Comparison of ENCODE assay signal across 19 cellular contexts in genomic region chr1:25074828-25075227, GRCh38.
DNase-seq lines count a peak whose midpoint lies in the region; ATAC-seq and TF ChIP-seq lines count a peak whose summit lies in the region.
"Had no signal": no experiment of that assay in that cellular context is flagged by ENCODE, and none has a peak within 500 bp of the region (broad histone marks: within the 10 kb centered on the region; RNA-seq: fewer than 3 reads in every experiment).

No MANE protein-coding gene starts in this region.

- H3K4me1 ChIP-seq in spleen (no peaks in the 10 kb centered on the region), mucosa of descending colon (ENCODE audit: low read depth) (no peaks in the 10 kb centered on the region)
- H3K4me1 ChIP-seq: BE2C had no signal

- no peak for TF ChIP-seq POLR2A in spleen (IDR thresholded peaks at IDR 0.05)

- TF ChIP-seq CTCF in astrocyte of the spinal cord (IDR thresholded peaks at IDR 0.05; ENCODE audit: low read depth, low read length) (no peak), spleen (IDR thresholded peaks at IDR 0.05 in 8 of 11, conservative IDR thresholded peaks at IDR 0.05 in 3 of 11) (no peak), mucosa of descending colon (IDR thresholded peaks at IDR 0.05) (no peak)

- H3K27ac ChIP-seq in spleen: no peak overlapping the region
- H3K27ac ChIP-seq: 22Rv1; BLaER1 treated with 17β-estradiol and CSF1 and Interleukin-3, amounts not matched to agents 10 nM and 100 nM had no signal

- H3K36me3 ChIP-seq in spleen (no peaks in the 10 kb centered on the region), mucosa of descending colon (ENCODE audit: low read depth) (no peaks in the 10 kb centered on the region)
- H3K36me3 ChIP-seq: BE2C; BLaER1 treated with 17β-estradiol and CSF1 and Interleukin-3, amounts not matched to agents 10 nM and 100 nM had no signal

- intact Hi-C loops in spleen (cut with DNase I; ENCODE audit: low total_unique reads): no loop called here
- intact Hi-C loops in mucosa of descending colon (cut with DNase I, micrococcal nuclease): no loop called here

- H3K4me3 ChIP-seq in astrocyte of the spinal cord (ENCODE audit: low read depth, low read length) (no peak overlapping the region), spleen (no peak overlapping the region), mucosa of descending colon (no peak overlapping the region)
- H3K4me3 ChIP-seq: BLaER1 treated with 17β-estradiol and CSF1 and Interleukin-3, amounts not matched to agents 10 nM and 100 nM; GM23338 had no signal

- H3K9me3 ChIP-seq in spleen: peaks cover 0 to 31% (median 18%) of the 10 kb centered on the region in 8 donors
- H3K9me3 ChIP-seq in mucosa of descending colon: peaks cover 3% of the 10 kb centered on the region
- H3K9me3 ChIP-seq: BE2C had no signal

- no peaks in the 10 kb centered on the region for H3K27me3 ChIP-seq in spleen (replicated peaks in 1 of 7)
- H3K27me3 ChIP-seq: BE2C; BLaER1 treated with 17β-estradiol and CSF1 and Interleukin-3, amounts not matched to agents 10 nM and 100 nM had no signal

- in situ Hi-C loops in astrocyte of the spinal cord (cut with HindIII; ENCODE audit: low sequenced_read_pairs): no loop called here

- ATAC-seq in mucosa of descending colon: no peak
- ATAC-seq: GM23338 had no signal

- WGBS in spleen, 5 donors: 78 to 97% (median 80%) methylated on average over 6 of the region's 6 CpGs

- DNase-seq in activated CD4-positive, CD25-positive, alpha-beta regulatory T cell treated with anti-CD3 and anti-CD28 coated beads, Interleukin-2, amount 50 U/mL, for 72 hours: peak; percentile 8
- no peak for DNase-seq in activated CD4-positive, CD25-positive, alpha-beta regulatory T cell (lab: John Stamatoyannopoulos, UW)
- DNase-seq in astrocyte of the spinal cord (ENCODE audit: low read depth, low spot score) (peak; percentile 16), spleen (peak; percentile 16), mucosa of descending colon (no peak), NCI-H2029 treated with DMSO at 0.1 percent for 48 hours (lab: John Stamatoyannopoulos, UW) (no peak)
- DNase-seq: ACHN; AML-193; BE2C; CD4-positive, alpha-beta T cell; DMS 273 treated with DMSO at 0.1 percent for 48 hours; DMS53; DMS79 treated with DMSO at 0.1 percent for 48 hours; GF-D8; H9; HFFc6 had no signal

Comparison
In these comparisons a context has a peak if more than half of its experiments do, and no peak if none do; other contexts are left out.
1. DNase-seq: peak in activated CD4-positive, CD25-positive, alpha-beta regulatory T cell treated with anti-CD3 and anti-CD28 coated beads, Interleukin-2, amount 50 U/mL, for 72 hours (single experiment), astrocyte of the spinal cord (single experiment) and spleen (single experiment); none in activated CD4-positive, CD25-positive, alpha-beta regulatory T cell (0 of 4), mucosa of descending colon (0 of 3) and NCI-H2029 treated with DMSO at 0.1 percent for 48 hours (single experiment).